ENCODE assay signal across 1 cellular context in genomic region chr6:39948156-39948850, GRCh38.
TF ChIP-seq lines count a peak whose summit lies in the region.

No MANE protein-coding gene starts in this region.

TF ChIP-seq in HepG2, 621 proteins besides CTCF, POLR2A, EP300 and RAD21 (continued from another document):
- TF ChIP-seq SNAPC4 (CRISPR knock-in tag; IDR thresholded peaks at IDR 0.05): no peak
- TF ChIP-seq TEAD3 (CRISPR knock-in tag; optimal IDR thresholded peaks at IDR 0.05; ENCODE audit: borderline replicate concordance): peak; percentile 60
- no peak for TF ChIP-seq GZF1 (CRISPR knock-in tag; IDR thresholded peaks at IDR 0.05)
- no peak for TF ChIP-seq U2AF1 (optimal IDR thresholded peaks at IDR 0.05; ENCODE audit: low read depth, low read length)
- no peak for TF ChIP-seq AKAP8 (CRISPR knock-in tag; IDR thresholded peaks at IDR 0.05)
- TF ChIP-seq ZNF276 (CRISPR knock-in tag; IDR thresholded peaks at IDR 0.05; ENCODE audit: low read depth): no peak
- TF ChIP-seq ZNF136 (CRISPR knock-in tag; IDR thresholded peaks at IDR 0.05; ENCODE audit: low read depth): no peak
- no peak for TF ChIP-seq ZNF282 (IDR thresholded peaks at IDR 0.05; ENCODE audit: partially characterized antibody)
- TF ChIP-seq BORCS8-MEF2B (CRISPR knock-in tag; IDR thresholded peaks at IDR 0.05): no peak
- TF ChIP-seq ZBTB46 (CRISPR knock-in tag; IDR thresholded peaks at IDR 0.05; ENCODE audit: borderline replicate concordance): no peak
- 0 out of 2 replicates have a peak, but pooled peaks have one; percentile 18 for TF ChIP-seq CEBPB (IDR thresholded peaks at IDR 0.05; ENCODE audit: borderline replicate concordance, low read depth, low read length)
- TF ChIP-seq ZNF337 (CRISPR knock-in tag; IDR thresholded peaks at IDR 0.05; ENCODE audit: borderline replicate concordance, low read depth): no peak
- no peak for TF ChIP-seq RFXANK (CRISPR knock-in tag; IDR thresholded peaks at IDR 0.05)
- no peak for TF ChIP-seq SMAD3 (CRISPR knock-in tag; IDR thresholded peaks at IDR 0.05)
- no peak for TF ChIP-seq DRAP1 (CRISPR knock-in tag; IDR thresholded peaks at IDR 0.05)
- peak; percentile 92 for TF ChIP-seq NR2C2 (CRISPR knock-in tag; IDR thresholded peaks at IDR 0.05; ENCODE audit: borderline replicate concordance)
